ENCODE assay signal across 11 cellular contexts in the genomic region with DNA sequence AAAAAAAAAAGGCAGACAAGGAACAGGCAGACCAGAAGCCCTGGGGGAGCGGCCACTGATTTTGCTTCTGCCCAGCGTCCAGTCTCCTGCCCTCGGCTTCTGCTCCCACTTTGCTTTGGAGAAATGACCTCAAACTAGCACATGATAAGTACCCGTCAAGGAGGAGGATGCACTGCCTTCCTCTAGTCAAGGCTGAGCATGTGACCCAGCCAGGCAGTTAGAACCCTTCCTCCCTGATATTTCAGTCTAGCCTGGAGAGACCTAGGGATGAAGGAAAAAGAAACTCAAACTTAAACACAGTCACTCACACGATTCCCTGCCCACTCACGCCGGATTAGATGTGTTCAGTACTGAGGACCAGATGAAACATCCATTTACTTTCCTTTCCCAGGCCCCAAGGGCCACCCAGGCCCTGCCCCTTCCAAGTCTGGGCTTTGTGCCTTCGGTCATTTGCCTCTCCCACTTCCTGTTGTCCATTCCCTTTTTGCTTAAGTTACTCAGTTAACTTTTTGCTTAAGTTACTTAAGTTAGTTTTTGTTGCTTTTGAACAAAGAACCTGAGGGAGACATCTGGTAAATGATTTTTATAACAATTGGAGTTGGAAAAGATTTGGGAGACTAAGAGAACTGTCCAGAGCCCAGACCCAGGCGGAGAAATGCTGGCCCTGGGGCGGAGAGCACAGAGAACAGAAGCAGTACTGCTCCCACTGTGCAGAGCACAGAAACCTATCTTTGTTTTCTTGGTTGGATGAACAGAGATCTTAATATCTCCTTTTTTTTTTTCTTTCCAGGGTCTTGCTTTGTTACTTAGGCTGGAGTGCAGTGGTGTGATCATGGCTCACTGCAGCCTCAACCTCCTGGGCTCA. TPM values are rescaled to one million over a fixed set of nuclear protein-coding genes. Genes with fewer than 3 reads are reported as not detected.
A peak's percentile ranks its signal among the peaks of the same experiment; 100 is the strongest.
DNase-seq lines count a peak whose midpoint lies in the region; TF ChIP-seq lines count a peak whose summit lies in the region.
"Had no signal": no experiment of that assay in that cellular context is flagged by ENCODE, and none has a peak within 500 bp of the region (broad histone marks: within the 10 kb centered on the region; RNA-seq: fewer than 3 reads in every experiment).

No MANE protein-coding gene starts in this region.

- no peak overlapping the region for H3K4me2 ChIP-seq in smooth muscle cell

- H3K9ac ChIP-seq in duodenal mucosa (ENCODE audit: low read depth in 1 of 2, low read length in 2 of 2) (no peak overlapping the region), liver (ENCODE audit: low read depth in 1 of 2, low read length in 2 of 2) (no peak overlapping the region), smooth muscle cell (ENCODE audit: low read depth) (no peak overlapping the region)

- no peak overlapping the region for H3K4me3 ChIP-seq in duodenal mucosa (ENCODE audit: low read depth in 1 of 2, low read length in 2 of 2)
- H3K4me3 ChIP-seq in liver (ENCODE audit: low read depth in 1 of 3, low read length in 3 of 3): no peak overlapping the region
- no peak overlapping the region for H3K4me3 ChIP-seq in smooth muscle cell
- H3K4me3 ChIP-seq: SJCRH30 had no signal

- H3K27me3 ChIP-seq in duodenal mucosa (ENCODE audit: control insufficient read depth in 1 of 2, insufficient read depth in 2 of 2, low read length in 2 of 2): no peaks in the 10 kb centered on the region
- no peaks in the 10 kb centered on the region for H3K27me3 ChIP-seq in liver (ENCODE audit: control insufficient read depth in 4 of 4, insufficient read depth in 4 of 4, low read length in 3 of 4)
- H3K27me3 ChIP-seq in smooth muscle cell (ENCODE audit: low read depth): no peaks in the 10 kb centered on the region
- H3K27me3 ChIP-seq: SJCRH30 had no signal

- H3K36me3 ChIP-seq in duodenal mucosa (ENCODE audit: control insufficient read depth in 1 of 2, insufficient read depth in 2 of 2, low read length in 2 of 2) (no peaks in the 10 kb centered on the region), liver (ENCODE audit: control insufficient read depth in 4 of 4, insufficient read depth in 3 of 4, low read depth in 1 of 4, low read length in 3 of 4) (no peaks in the 10 kb centered on the region), smooth muscle cell (ENCODE audit: low read depth) (no peaks in the 10 kb centered on the region)
- H3K36me3 ChIP-seq: SJCRH30 had no signal

- H3K9me3 ChIP-seq in duodenal mucosa (ENCODE audit: control insufficient read depth in 1 of 2, low read length in 2 of 2): no peaks in the 10 kb centered on the region
- H3K9me3 ChIP-seq in liver (ENCODE audit: control insufficient read depth in 4 of 4, low read length in 3 of 4): no peaks in the 10 kb centered on the region
- H3K9me3 ChIP-seq in smooth muscle cell (replicated peaks; ENCODE audit: low read depth): no peaks in the 10 kb centered on the region
- H3K9me3 ChIP-seq: SJCRH30 had no signal

- TF ChIP-seq RAD21 in liver (IDR thresholded peaks at IDR 0.05): no peak

- WGBS in liver: 77% methylated on average over 10 of the region's 10 CpGs
- WGBS in smooth muscle cell (ENCODE audit: low lambda C conversion rate): 73% methylated on average over 10 of the region's 10 CpGs

- H3K27ac ChIP-seq in duodenal mucosa (ENCODE audit: low read depth, low read length): peak overlapping the region; percentile 18
- peak overlapping the region; percentile 8 to 61 for H3K27ac ChIP-seq in liver (ENCODE audit: low read depth in 1 of 2, low read length in 2 of 2)
- H3K27ac ChIP-seq in smooth muscle cell (ENCODE audit: low read depth): no peak overlapping the region
- H3K27ac ChIP-seq: SJCRH30 had no signal

- no peaks in the 10 kb centered on the region for H4K20me1 ChIP-seq in smooth muscle cell (ENCODE audit: low read depth)

- TF ChIP-seq CTCF in liver (IDR thresholded peaks at IDR 0.05; ENCODE audit: low read depth, low read length, missing input control): no peak
- TF ChIP-seq CTCF in smooth muscle cell (IDR thresholded peaks at IDR 0.05; ENCODE audit: borderline replicate concordance, insufficient read depth, poor library complexity, severe bottlenecking): no peak

- H3K79me2 ChIP-seq in smooth muscle cell (ENCODE audit: low read depth): no peaks in the 10 kb centered on the region

- no peaks in the 10 kb centered on the region for H3K4me1 ChIP-seq in duodenal mucosa (ENCODE audit: control insufficient read depth in 1 of 2, insufficient read depth in 2 of 2, low read length in 2 of 2)
- H3K4me1 ChIP-seq in liver (ENCODE audit: control insufficient read depth in 4 of 4, insufficient read depth in 4 of 4, low read length in 3 of 4): no peaks in the 10 kb centered on the region
- H3K4me1 ChIP-seq in smooth muscle cell (ENCODE audit: low read depth): no peaks in the 10 kb centered on the region
- H3K4me1 ChIP-seq: SJCRH30 had no signal

- DNase-seq in GM04503 (ENCODE audit: low read depth) (peak; percentile 45), smooth muscle cell (lab: John Stamatoyannopoulos, UW; ENCODE audit: unreplicated experiment) (no peak), NCI-H526 (lab: John Stamatoyannopoulos, UW) (no peak), T-helper 2 cell (no peak), CD1c-positive myeloid dendritic cell (ENCODE audit: extremely low spot score) (no peak), NCI-H1105 (lab: John Stamatoyannopoulos, UW) (no peak)
- DNase-seq: activated CD4-positive, alpha-beta T cell treated with anti-CD3 and anti-CD28 coated beads, Interleukin-2, amount 50 U/mL, for 4 hours; NCI-H187; SJCRH30 had no signal

- no peaks in the 10 kb centered on the region for H3F3A ChIP-seq in smooth muscle cell (ENCODE audit: low read depth)

- peak overlapping the region; percentile 72 for H2AFZ ChIP-seq in smooth muscle cell (ENCODE audit: low read depth)

TF ChIP-seq in liver, 16 proteins besides CTCF, POLR2A, EP300 and RAD21:
- TF ChIP-seq HNF4G (IDR thresholded peaks at IDR 0.05): no peak
- TF ChIP-seq, protein P1, sequence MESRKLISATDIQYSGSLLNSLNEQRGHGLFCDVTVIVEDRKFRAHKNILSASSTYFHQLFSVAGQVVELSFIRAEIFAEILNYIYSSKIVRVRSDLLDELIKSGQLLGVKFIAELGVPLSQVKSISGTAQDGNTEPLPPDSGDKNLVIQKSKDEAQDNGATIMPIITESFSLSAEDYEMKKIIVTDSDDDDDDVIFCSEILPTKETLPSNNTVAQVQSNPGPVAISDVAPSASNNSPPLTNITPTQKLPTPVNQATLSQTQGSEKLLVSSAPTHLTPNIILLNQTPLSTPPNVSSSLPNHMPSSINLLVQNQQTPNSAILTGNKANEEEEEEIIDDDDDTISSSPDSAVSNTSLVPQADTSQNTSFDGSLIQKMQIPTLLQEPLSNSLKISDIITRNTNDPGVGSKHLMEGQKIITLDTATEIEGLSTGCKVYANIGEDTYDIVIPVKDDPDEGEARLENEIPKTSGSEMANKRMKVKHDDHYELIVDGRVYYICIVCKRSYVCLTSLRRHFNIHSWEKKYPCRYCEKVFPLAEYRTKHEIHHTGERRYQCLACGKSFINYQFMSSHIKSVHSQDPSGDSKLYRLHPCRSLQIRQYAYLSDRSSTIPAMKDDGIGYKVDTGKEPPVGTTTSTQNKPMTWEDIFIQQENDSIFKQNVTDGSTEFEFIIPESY (IDR thresholded peaks at IDR 0.05): no peak
- TF ChIP-seq REST (IDR thresholded peaks at IDR 0.05): no peak
- TF ChIP-seq, protein P2, sequence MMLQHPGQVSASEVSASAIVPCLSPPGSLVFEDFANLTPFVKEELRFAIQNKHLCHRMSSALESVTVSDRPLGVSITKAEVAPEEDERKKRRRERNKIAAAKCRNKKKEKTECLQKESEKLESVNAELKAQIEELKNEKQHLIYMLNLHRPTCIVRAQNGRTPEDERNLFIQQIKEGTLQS (IDR thresholded peaks at IDR 0.05): no peak
- TF ChIP-seq GABPA (IDR thresholded peaks at IDR 0.05 in 1 of 2, conservative IDR thresholded peaks at IDR 0.05 in 1 of 2): no peak
- no peak for TF ChIP-seq NR2F2 (IDR thresholded peaks at IDR 0.05)
- TF ChIP-seq SP1 (IDR thresholded peaks at IDR 0.05): peak; percentile 61
- no peak for TF ChIP-seq EGR1 (IDR thresholded peaks at IDR 0.05; ENCODE audit: low read depth in 2 of 2)
- TF ChIP-seq RXRA (IDR thresholded peaks at IDR 0.05): peak; percentile 89
- TF ChIP-seq JUND (IDR thresholded peaks at IDR 0.05): no peak
- TF ChIP-seq FOXA1 (IDR thresholded peaks at IDR 0.05): no peak
- TF ChIP-seq YY1 (IDR thresholded peaks at IDR 0.05): peak; percentile 15
- no peak for TF ChIP-seq TAF1 (conservative IDR thresholded peaks at IDR 0.05)
- TF ChIP-seq HNF4A (conservative IDR thresholded peaks at IDR 0.05): no peak
- no peak for TF ChIP-seq FOXA2 (IDR thresholded peaks at IDR 0.05)
- TF ChIP-seq, protein P3, sequence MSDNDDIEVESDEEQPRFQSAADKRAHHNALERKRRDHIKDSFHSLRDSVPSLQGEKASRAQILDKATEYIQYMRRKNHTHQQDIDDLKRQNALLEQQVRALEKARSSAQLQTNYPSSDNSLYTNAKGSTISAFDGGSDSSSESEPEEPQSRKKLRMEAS (IDR thresholded peaks at IDR 0.05): no peak

RNA-seq across cellular contexts. Expression of gene TTC7B, which starts 23.0 kb away (rescaled TPM):
- total RNA-seq in liver: 10 to 100 TPM in 1 of 2 donors, 1 to 10 TPM in 1; 9.1 to 31.0 TPM
- polyA plus RNA-seq in liver: 10 to 100 TPM in 1 of 2 donors, 1 to 10 TPM in 1; 9.5 to 15.4 TPM
- 22.1 and 29.2 TPM in 2 replicates for total RNA-seq in smooth muscle cell
- 34.5 and 54.1 TPM in 2 replicates for polyA plus RNA-seq in smooth muscle cell
